ENCODE assay signal across 7 cellular contexts in the genomic region with DNA sequence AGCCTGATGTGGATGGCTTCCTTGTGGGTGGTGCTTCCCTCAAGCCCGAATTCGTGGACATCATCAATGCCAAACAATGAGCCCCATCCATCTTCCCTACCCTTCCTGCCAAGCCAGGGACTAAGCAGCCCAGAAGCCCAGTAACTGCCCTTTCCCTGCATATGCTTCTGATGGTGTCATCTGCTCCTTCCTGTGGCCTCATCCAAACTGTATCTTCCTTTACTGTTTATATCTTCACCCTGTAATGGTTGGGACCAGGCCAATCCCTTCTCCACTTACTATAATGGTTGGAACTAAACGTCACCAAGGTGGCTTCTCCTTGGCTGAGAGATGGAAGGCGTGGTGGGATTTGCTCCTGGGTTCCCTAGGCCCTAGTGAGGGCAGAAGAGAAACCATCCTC. TPM values are rescaled to one million over a fixed set of nuclear protein-coding genes. Genes with fewer than 3 reads are reported as not detected.
DNase-seq lines count a peak whose midpoint lies in the region; ATAC-seq, FAIRE-seq and TF ChIP-seq lines count a peak whose summit lies in the region.
"Not testable (repeated sequence)": the region's sequence is repeated elsewhere in the genome, so short reads cannot be mapped to it uniquely, and the experiment has no call there.
"Had no signal": no experiment of that assay in that cellular context is flagged by ENCODE, and none has a peak within 500 bp of the region (broad histone marks: within the 10 kb centered on the region; RNA-seq: fewer than 3 reads in every experiment).

No MANE protein-coding gene starts in this region.

- H3K14ac ChIP-seq in H9 (ENCODE audit: insufficient read depth, low read length); H1 (ENCODE audit: insufficient read length): not testable (repeated sequence)

- H3T11ph ChIP-seq in H9 (ENCODE audit: low read length) = not testable (repeated sequence)

- not testable (repeated sequence) for H3K4me3 ChIP-seq in A673 (ENCODE audit: low read depth, low read length, poor library complexity, severe bottlenecking); H1 (ENCODE audit: extremely low read depth in 1 of 4, insufficient read depth in 2 of 4, low read depth in 3 of 4, low read length in 4 of 4)

- H3K79me2 ChIP-seq in H9 (ENCODE audit: insufficient read depth, low read length) = not testable (repeated sequence)
- H3K79me2 ChIP-seq in H1 (ENCODE audit: control insufficient read depth in 1 of 2, insufficient read depth in 2 of 2, low read length in 2 of 2) = peaks cover 0 to 26% of the 10 kb centered on the region in 2 experiments; a peak in 2 of 4 replicates

- H3K36me3 Mint-ChIP-seq in H9 (ENCODE audit: insufficient read depth in 1 of 3, low read depth in 3 of 3) (peaks cover 31 to 51% (median 38%) of the 10 kb centered on the region in 3 experiments), T-cell (peaks cover 21% of the 10 kb centered on the region)
- H3K36me3 Mint-ChIP-seq in activated T-helper 2 cell treated with anti-CD3 and anti-CD28 coated beads, Interferon-gamma antibody, Interleukin-2, Interleukin-4, amounts not matched to agents 10 μg/mL and 5 μg/mL and 100 μg/mL, durations not matched to agents 14 hours and 24 hours and 36 hours (ENCODE audit: low read depth) = peaks cover 71% of the 10 kb centered on the region
- peaks cover 0 to 21% (median 0%) of the 10 kb centered on the region in 3 donors for H3K36me3 Mint-ChIP-seq in naive thymus-derived CD8-positive, alpha-beta T cell

- H3K36me3 ChIP-seq in A673 (ENCODE audit: insufficient read depth, low read length, poor library complexity, severe bottlenecking) (peaks cover 39% of the 10 kb centered on the region), H1 (ENCODE audit: control insufficient read depth in 2 of 4, insufficient read depth in 4 of 4, low read length in 3 of 4) (peaks cover 8 to 32% (median 13%) of the 10 kb centered on the region in 4 experiments)

- DNase-seq in A673 (ENCODE audit: low spot score); H9; T-cell; activated T-helper 2 cell treated with anti-CD3 and anti-CD28 coated beads, Interferon-gamma antibody, Interleukin-2, Interleukin-4, amounts not matched to agents 10 μg/mL and 5 μg/mL and 100 μg/mL, durations not matched to agents 14 hours and 24 hours and 36 hours (ENCODE audit: low spot score); H1 (ENCODE audit: low read depth in 1 of 2, low spot score in 2 of 2); naive thymus-derived CD8-positive, alpha-beta T cell: not testable (repeated sequence)

- not testable (repeated sequence) for H2AK5ac ChIP-seq in H9 (ENCODE audit: insufficient read length, low read length); H1 (ENCODE audit: low read depth, low read length)

- H2BK5ac ChIP-seq in H9 (ENCODE audit: insufficient read length, low read length) = not testable (repeated sequence)
- 0 out of 2 replicates have a peak overlapping the region, but pooled peaks have one; percentile 7 for H2BK5ac ChIP-seq in H1 (ENCODE audit: low read depth, low read length)

- not testable (repeated sequence) for H3K27me3 ChIP-seq in A673 (replicated peaks; ENCODE audit: insufficient read depth, low read depth, low read length, poor library complexity); H9 (ENCODE audit: insufficient read depth, low read length); H1 (replicated peaks in 1 of 4; ENCODE audit: control insufficient read depth in 3 of 4, extremely low read depth in 1 of 4, insufficient read depth in 3 of 4, low read length in 3 of 4)

- not testable (repeated sequence) for H3K27me3 Mint-ChIP-seq in H9 (ENCODE audit: low read depth); T-cell; activated T-helper 2 cell treated with anti-CD3 and anti-CD28 coated beads, Interferon-gamma antibody, Interleukin-2, Interleukin-4, amounts not matched to agents 10 μg/mL and 5 μg/mL and 100 μg/mL, durations not matched to agents 14 hours and 24 hours and 36 hours (ENCODE audit: low read depth); naive thymus-derived CD8-positive, alpha-beta T cell

- WGBS in H9 (ENCODE audit: extremely low coverage, insufficient read length, low lambda C conversion rate) = no CpG with 5 or more reads among the region's 4 CpGs
- WGBS in H1 (ENCODE audit: extremely low coverage in 1 of 2, insufficient coverage in 1 of 2, insufficient read length in 1 of 2, insufficient replicate concordance in 2 of 2, low coverage in 1 of 2, low lambda C conversion rate in 2 of 2, missing lambda C conversion rate in 1 of 2), 2 experiments = 88% methylated on average over 4 of the region's 4 CpGs; no CpG with 5 or more reads in 1 of the 2 experiments

- not testable (repeated sequence) for H2AFZ ChIP-seq in H9 (ENCODE audit: low read length); H1 (ENCODE audit: low read length)

- TF ChIP-seq POLR2A in H1 (IDR thresholded peaks at IDR 0.05; ENCODE audit: control extremely low read depth in 1 of 2, low read depth in 2 of 2, low read length in 2 of 2) = not testable (repeated sequence)

- H3K18ac ChIP-seq in H9 (ENCODE audit: insufficient read length, low read depth, low read length); H1 (ENCODE audit: extremely low read depth, low read length): not testable (repeated sequence)

- intact Hi-C loops in A673 (cut with micrococcal nuclease; ENCODE audit: unreplicated experiment) = loop anchor here (5.0 kb wide), 2 partner anchors 67 to 242 kb away; no protein-coding TSS in a partner anchor
- intact Hi-C loops in activated T-helper 2 cell treated with anti-CD3 and anti-CD28 coated beads, Interferon-gamma antibody, Interleukin-2, Interleukin-4, amounts not matched to agents 10 μg/mL and 5 μg/mL and 100 μg/mL, durations not matched to agents 14 hours and 24 hours and 36 hours (cut with micrococcal nuclease) = not testable (repeated sequence)

- not testable (repeated sequence) for H3K9ac ChIP-seq in H9 (ENCODE audit: extremely low read depth, insufficient read length, low read length); H1 (replicated peaks in 1 of 4; ENCODE audit: extremely low read depth in 1 of 4, low read depth in 3 of 4, low read length in 3 of 4)

- not testable (repeated sequence) for H4K91ac ChIP-seq in H9 (ENCODE audit: insufficient read length, low read depth, low read length); H1 (replicated peaks; ENCODE audit: insufficient read length, low read length)

- H3K4me2 ChIP-seq in H9 (ENCODE audit: insufficient read depth, insufficient read length, low read length); H1 (ENCODE audit: insufficient read depth in 1 of 2, low read depth in 2 of 2, low read length in 2 of 2): not testable (repeated sequence)

- H3K23ac ChIP-seq in H9 (ENCODE audit: insufficient read length, low read depth, low read length); H1 (ENCODE audit: insufficient read length): not testable (repeated sequence)

- not testable (repeated sequence) for H3K56ac ChIP-seq in H9 (ENCODE audit: insufficient read length, low read depth, low read length); H1 (replicated peaks; ENCODE audit: insufficient read length, low read depth, low read length)

- not testable (repeated sequence) for H2BK12ac ChIP-seq in H9 (ENCODE audit: insufficient read length, low read depth, low read length); H1 (ENCODE audit: low read depth, low read length)

- TF ChIP-seq RAD21 in H1 (IDR thresholded peaks at IDR 0.05 in 1 of 2, conservative IDR thresholded peaks at IDR 0.05 in 1 of 2; ENCODE audit: low read depth in 2 of 2, low read length in 2 of 2) = not testable (repeated sequence)

- TF ChIP-seq CTCF in A673 (conservative IDR thresholded peaks at IDR 0.05; ENCODE audit: low read depth, low read length); H9 (conservative IDR thresholded peaks at IDR 0.05); H1 (IDR thresholded peaks at IDR 0.05; ENCODE audit: control extremely low read depth in 1 of 3, insufficient read depth in 1 of 3, low read depth in 1 of 3, low read length in 3 of 3): not testable (repeated sequence)

- H3K23me2 ChIP-seq in H9 (ENCODE audit: insufficient read length, low read depth, low read length, poor library complexity, severe bottlenecking) = peaks cover 16% of the 10 kb centered on the region
- H3K23me2 ChIP-seq in H1 (ENCODE audit: low read depth, low read length) = peaks cover 21% of the 10 kb centered on the region

- not testable (repeated sequence) for H3K9me3 Mint-ChIP-seq in H9; T-cell; activated T-helper 2 cell treated with anti-CD3 and anti-CD28 coated beads, Interferon-gamma antibody, Interleukin-2, Interleukin-4, amounts not matched to agents 10 μg/mL and 5 μg/mL and 100 μg/mL, durations not matched to agents 14 hours and 24 hours and 36 hours; naive thymus-derived CD8-positive, alpha-beta T cell

- FAIRE-seq in H1 (lab: Jason Lieb, UNC) = not testable (repeated sequence)

- TF ChIP-seq EP300 in H1 (IDR thresholded peaks at IDR 0.05; ENCODE audit: borderline replicate concordance in 1 of 2, low read depth in 2 of 2, low read length in 2 of 2) = not testable (repeated sequence)

- H2BK15ac ChIP-seq in H9 (ENCODE audit: low read depth, low read length); H1 (ENCODE audit: low read length): not testable (repeated sequence)

- CTCF ChIA-PET in A673 (lab: Charles Lee) (interaction anchor here (1.3 kb wide), 1 partner anchor 18 kb away, joined by 6 read pairs; a partner anchor contains a TSS), T-cell (lab: Charles Lee) (interaction anchor here (0.8 to 4.7 kb wide), 7 partner anchors 21 to 243 kb away, joined by 3 to 23 read pairs (median 5); a partner anchor contains a TSS), H1 (lab: Charles Lee; ENCODE audit: partially characterized antibody) (interaction anchor here (1.2 to 10.4 kb wide), 14 partner anchors 10 to 140 kb away, joined by 3 to 216 read pairs (median 18); a partner anchor contains a TSS)

- peak overlapping the region in 2 of 3 experiments; percentile 79 to 81; a peak in 3 of 7 replicates for H3K27ac Mint-ChIP-seq in H9
- H3K27ac Mint-ChIP-seq in T-cell = peak overlapping the region; percentile 66 to 89
- H3K27ac Mint-ChIP-seq in activated T-helper 2 cell treated with anti-CD3 and anti-CD28 coated beads, Interferon-gamma antibody, Interleukin-2, Interleukin-4, amounts not matched to agents 10 μg/mL and 5 μg/mL and 100 μg/mL, durations not matched to agents 14 hours and 24 hours and 36 hours = peak overlapping the region; percentile 60
- H3K27ac Mint-ChIP-seq in naive thymus-derived CD8-positive, alpha-beta T cell = peak overlapping the region in 5 of 10 donors; percentile 17 to 74 (median 63)

- peaks cover 34% of the 10 kb centered on the region for H3K4me1 ChIP-seq in A673 (ENCODE audit: insufficient read depth, low read length, poor library complexity, severe bottlenecking)
- not testable (repeated sequence) for H3K4me1 ChIP-seq in H9 (ENCODE audit: insufficient read depth, low read length)
- peaks cover 7 to 50% (median 25%) of the 10 kb centered on the region in 4 experiments for H3K4me1 ChIP-seq in H1 (replicated peaks in 1 of 4; ENCODE audit: control insufficient read depth in 3 of 4, insufficient read depth in 4 of 4, low read length in 3 of 4)

- POLR2A ChIA-PET in A673 (lab: Charles Lee; ENCODE audit: low non-redundant PET) = interaction anchor here (0.6 to 0.7 kb wide), 2 partner anchors 66 to 67 kb away, joined by 4 read pairs; no protein-coding TSS in a partner anchor
- POLR2A ChIA-PET in T-cell (lab: Charles Lee) = interaction anchor here (0.6 to 0.7 kb wide), 3 partner anchors 44 to 719 kb away, joined by 3 to 4 read pairs (median 4); a partner anchor contains a TSS
- POLR2A ChIA-PET in H1 (lab: Charles Lee; ENCODE audit: partially characterized antibody) = interaction anchor here (0.6 to 18.9 kb wide), 15 partner anchors 9 to 335 kb away, joined by 3 to 588 read pairs (median 50); a partner anchor contains a TSS
- POLR2A ChIA-PET in naive thymus-derived CD8-positive, alpha-beta T cell (lab: Charles Lee) = interaction anchor here (0.7 to 4.8 kb wide), 9 partner anchors 11 to 90 kb away, joined by 3 to 74 read pairs (median 5); a partner anchor contains a TSS

- H3K79me1 ChIP-seq in H9 (ENCODE audit: insufficient read depth, low read depth, low read length, poor library complexity, severe bottlenecking); H1 (ENCODE audit: low read depth, low read length): not testable (repeated sequence)

- not testable (repeated sequence) for H4K20me1 ChIP-seq in H9 (ENCODE audit: control insufficient read depth, insufficient read depth, insufficient read length)
- peaks cover 25 to 30% of the 10 kb centered on the region in 2 experiments for H4K20me1 ChIP-seq in H1 (replicated peaks in 1 of 2; ENCODE audit: control insufficient read depth in 1 of 2, insufficient read depth in 2 of 2, low read length in 2 of 2)

- H2BK20ac ChIP-seq in H9 (ENCODE audit: low read depth, low read length, poor library complexity, severe bottlenecking); H1 (ENCODE audit: low read length): not testable (repeated sequence)

- H3K27ac ChIP-seq in A673 (ENCODE audit: low read depth, low read length, poor library complexity, severe bottlenecking); H9 (ENCODE audit: insufficient read length, low read depth, low read length); H1 (ENCODE audit: low read depth, low read length): not testable (repeated sequence)

- not testable (repeated sequence) for H2BK120ac ChIP-seq in H9 (ENCODE audit: low read depth, low read length, poor library complexity, severe bottlenecking); H1 (replicated peaks; ENCODE audit: low read depth, low read length)

- H3K4me1 Mint-ChIP-seq in H9 (peaks cover 53 to 63% of the 10 kb centered on the region in 2 experiments), T-cell (peaks cover 54 to 60% (median 57%) of the 10 kb centered on the region in 3 donors)
- peaks cover 55% of the 10 kb centered on the region for H3K4me1 Mint-ChIP-seq in activated T-helper 2 cell treated with anti-CD3 and anti-CD28 coated beads, Interferon-gamma antibody, Interleukin-2, Interleukin-4, amounts not matched to agents 10 μg/mL and 5 μg/mL and 100 μg/mL, durations not matched to agents 14 hours and 24 hours and 36 hours (ENCODE audit: low read depth)
- peaks cover 37 to 68% (median 60%) of the 10 kb centered on the region in 4 donors for H3K4me1 Mint-ChIP-seq in naive thymus-derived CD8-positive, alpha-beta T cell

- H3K4me3 Mint-ChIP-seq in H9 (peak overlapping the region; percentile 24 to 25; a peak in 4 of 5 replicates), T-cell (peak overlapping the region in 1 of 3 donors; percentile 93)
- H3K4me3 Mint-ChIP-seq in activated T-helper 2 cell treated with anti-CD3 and anti-CD28 coated beads, Interferon-gamma antibody, Interleukin-2, Interleukin-4, amounts not matched to agents 10 μg/mL and 5 μg/mL and 100 μg/mL, durations not matched to agents 14 hours and 24 hours and 36 hours (ENCODE audit: low read depth) = peak overlapping the region; percentile 92
- peak overlapping the region in 8 of 10 donors; percentile 28 to 72 (median 48) for H3K4me3 Mint-ChIP-seq in naive thymus-derived CD8-positive, alpha-beta T cell

- H3K4ac ChIP-seq in H9 (ENCODE audit: low read depth, low read length); H1 (replicated peaks; ENCODE audit: insufficient read length, low read depth, low read length): not testable (repeated sequence)

- H4K8ac ChIP-seq in H9 (replicated peaks; ENCODE audit: insufficient read length, low read depth, low read length); H1 (ENCODE audit: extremely low read depth, insufficient read depth, low read length): not testable (repeated sequence)

- H3K9me3 ChIP-seq in A673 (ENCODE audit: low read depth, low read length, poor library complexity, severe bottlenecking); H9 (ENCODE audit: control insufficient read depth, low read depth, low read length); H1 (ENCODE audit: insufficient read depth in 2 of 2, low read depth in 1 of 2, low read length in 1 of 2): not testable (repeated sequence)

- H4K5ac ChIP-seq in H9 (ENCODE audit: insufficient read length, low read depth, low read length); H1 (ENCODE audit: insufficient read length, low read depth, low read length): not testable (repeated sequence)

- BruUV-seq in A673 (replicated peaks; lab: Mats Ljungman, UMichigan) = TSS peak; percentile 75

- ATAC-seq in T-cell (replicated peaks in 1 of 4); naive thymus-derived CD8-positive, alpha-beta T cell: not testable (repeated sequence)

RNA-seq across cellular contexts. Expression of a gene that starts 2.8 kb away (rescaled TPM):
- total RNA-seq in A673 (2021) = 8.1 and 10.8 TPM in 2 replicates
- total RNA-seq in H9 (2021) = 13.7 and 16.3 TPM in 2 replicates
- 10 to 100 TPM in 3 of 5 donors, 1 to 10 TPM in 2; 6.2 to 25.9 (median 21.8) TPM for total RNA-seq in T-cell
- 3.7 and 4.1 TPM in 2 replicates for total RNA-seq in activated T-helper 2 cell treated with anti-CD3 and anti-CD28 coated beads, Interferon-gamma antibody, Interleukin-2, Interleukin-4, amounts not matched to agents 10 μg/mL and 5 μg/mL and 100 μg/mL, durations not matched to agents 14 hours and 24 hours and 36 hours
- 13.0 and 13.9 TPM in 2 replicates for total RNA-seq in H1 (2021; fragmentation: NEBNext Ultra II Directional; extraction: Animal tissue kit (Norgen Biotek cat#: 25700))
- 23.2 and 31.6 TPM in 2 replicates for polyA plus RNA-seq in H1 (2011; rRNA removed)
- 24.2 TPM for polyA plus RNA-seq in H1 (2011; cell fraction: cytosol; rRNA removed)
- 22.2 TPM for polyA plus RNA-seq in H1 (2011; cell fraction: nucleus; rRNA removed)
- 9.9 to 18.8 TPM (median 17.2 TPM) in 4 replicates for polyA plus RNA-seq in H1 (2012, experiment 1 of 2)
- 15.5 TPM for polyA plus RNA-seq in H1 (2012, experiment 2 of 2)
- polyA plus RNA-seq in H1 (2013, experiment 1 of 2) = 7.8 TPM
- polyA plus RNA-seq in H1 (2013, experiment 2 of 2) = 7.7 TPM
- polyA minus RNA-seq in H1 (2011; rRNA and poly(A)+ RNA removed) = 4.0 and 5.7 TPM in 2 replicates
- polyA minus RNA-seq in H1 (2011; cell fraction: cytosol; rRNA and poly(A)+ RNA removed) = 7.4 TPM
- polyA minus RNA-seq in H1 (2011; cell fraction: nucleus; rRNA and poly(A)+ RNA removed) = 9.1 TPM
- 10 to 100 TPM; 22.0 to 23.3 TPM for total RNA-seq in naive thymus-derived CD8-positive, alpha-beta T cell
- 10 to 100 TPM; 10.1 to 10.6 (median 10.2) TPM for polyA plus RNA-seq in naive thymus-derived CD8-positive, alpha-beta T cell

RNA-seq across cellular contexts. Expression of a gene that starts 3.0 kb away (rescaled TPM):
- total RNA-seq in A673 (2021) = 1,240 and 1,277 TPM in 2 replicates
- 1,177 and 1,211 TPM in 2 replicates for total RNA-seq in H9 (2021)
- total RNA-seq in T-cell = 100 to 1,000 TPM; 132 to 208 (median 189) TPM
- total RNA-seq in activated T-helper 2 cell treated with anti-CD3 and anti-CD28 coated beads, Interferon-gamma antibody, Interleukin-2, Interleukin-4, amounts not matched to agents 10 μg/mL and 5 μg/mL and 100 μg/mL, durations not matched to agents 14 hours and 24 hours and 36 hours = 1,708 and 1,711 TPM in 2 replicates
- 902 and 910 TPM in 2 replicates for total RNA-seq in H1 (2021; fragmentation: NEBNext Ultra II Directional; extraction: Animal tissue kit (Norgen Biotek cat#: 25700))
- 2,591 and 3,018 TPM in 2 replicates for polyA plus RNA-seq in H1 (2011; rRNA removed)
- 1,965 TPM for polyA plus RNA-seq in H1 (2011; cell fraction: cytosol; rRNA removed)
- 2,364 TPM for polyA plus RNA-seq in H1 (2011; cell fraction: nucleus; rRNA removed)
- polyA plus RNA-seq in H1 (2012, experiment 1 of 2) = 941 to 1,281 TPM (median 1,168 TPM) in 4 replicates
- polyA plus RNA-seq in H1 (2012, experiment 2 of 2) = 1,637 TPM
- 844 TPM for polyA plus RNA-seq in H1 (2013, experiment 1 of 2)
- 780 TPM for polyA plus RNA-seq in H1 (2013, experiment 2 of 2)
- polyA minus RNA-seq in H1 (2011; rRNA and poly(A)+ RNA removed) = 2,114 and 2,462 TPM in 2 replicates
- polyA minus RNA-seq in H1 (2011; cell fraction: cytosol; rRNA and poly(A)+ RNA removed) = 467 TPM
- 555 TPM for polyA minus RNA-seq in H1 (2011; cell fraction: nucleus; rRNA and poly(A)+ RNA removed)
- 100 to 1,000 TPM; 159 to 163 TPM for total RNA-seq in naive thymus-derived CD8-positive, alpha-beta T cell
- 100 to 1,000 TPM; 372 to 497 (median 479) TPM for polyA plus RNA-seq in naive thymus-derived CD8-positive, alpha-beta T cell

RNA-seq across cellular contexts. Expression of a gene that starts 18.4 kb away (rescaled TPM):
- total RNA-seq in A673 (2021) = 209 and 224 TPM in 2 replicates
- total RNA-seq in H9 (2021) = 143 and 144 TPM in 2 replicates
- 10 to 100 TPM; 64.2 to 95.8 (median 85.8) TPM for total RNA-seq in T-cell
- 133 and 134 TPM in 2 replicates for total RNA-seq in activated T-helper 2 cell treated with anti-CD3 and anti-CD28 coated beads, Interferon-gamma antibody, Interleukin-2, Interleukin-4, amounts not matched to agents 10 μg/mL and 5 μg/mL and 100 μg/mL, durations not matched to agents 14 hours and 24 hours and 36 hours
- 148 and 159 TPM in 2 replicates for total RNA-seq in H1 (2021; fragmentation: NEBNext Ultra II Directional; extraction: Animal tissue kit (Norgen Biotek cat#: 25700))
- polyA plus RNA-seq in H1 (2011; rRNA removed) = 66.5 and 83.9 TPM in 2 replicates
- polyA plus RNA-seq in H1 (2011; cell fraction: cytosol; rRNA removed) = 90.3 TPM
- polyA plus RNA-seq in H1 (2011; cell fraction: nucleus; rRNA removed) = 161 TPM
- 75.8 to 102 TPM (median 96.4 TPM) in 4 replicates for polyA plus RNA-seq in H1 (2012, experiment 1 of 2)
- polyA plus RNA-seq in H1 (2012, experiment 2 of 2) = 103 TPM
- polyA plus RNA-seq in H1 (2013, experiment 1 of 2) = 86.0 TPM
- 70.7 TPM for polyA plus RNA-seq in H1 (2013, experiment 2 of 2)
- 132 and 136 TPM in 2 replicates for polyA minus RNA-seq in H1 (2011; rRNA and poly(A)+ RNA removed)
- polyA minus RNA-seq in H1 (2011; cell fraction: cytosol; rRNA and poly(A)+ RNA removed) = 57.0 TPM
- polyA minus RNA-seq in H1 (2011; cell fraction: nucleus; rRNA and poly(A)+ RNA removed) = 43.7 TPM
- total RNA-seq in naive thymus-derived CD8-positive, alpha-beta T cell = 10 to 100 TPM; 72.7 to 78.9 TPM
- polyA plus RNA-seq in naive thymus-derived CD8-positive, alpha-beta T cell = 10 to 100 TPM; 55.3 to 69.2 (median 56.7) TPM

RNA-seq across cellular contexts. Expression of a gene that starts 19.2 kb away (rescaled TPM):
- 98.0 and 107 TPM in 2 replicates for total RNA-seq in A673 (2021)
- total RNA-seq in H9 (2021) = 45.1 and 48.6 TPM in 2 replicates
- 1 to 10 TPM; 1.1 to 2.7 (median 2.0) TPM for total RNA-seq in T-cell
- 41.6 and 42.1 TPM in 2 replicates for total RNA-seq in activated T-helper 2 cell treated with anti-CD3 and anti-CD28 coated beads, Interferon-gamma antibody, Interleukin-2, Interleukin-4, amounts not matched to agents 10 μg/mL and 5 μg/mL and 100 μg/mL, durations not matched to agents 14 hours and 24 hours and 36 hours
- total RNA-seq in H1 (2021; fragmentation: NEBNext Ultra II Directional; extraction: Animal tissue kit (Norgen Biotek cat#: 25700)) = 47.4 and 47.7 TPM in 2 replicates
- polyA plus RNA-seq in H1 (2011; rRNA removed) = 71.2 and 77.0 TPM in 2 replicates
- polyA plus RNA-seq in H1 (2011; cell fraction: cytosol; rRNA removed) = 75.6 TPM
- 85.8 TPM for polyA plus RNA-seq in H1 (2011; cell fraction: nucleus; rRNA removed)
- polyA plus RNA-seq in H1 (2012, experiment 1 of 2) = 46.7 to 59.8 TPM (median 55.0 TPM) in 4 replicates
- polyA plus RNA-seq in H1 (2012, experiment 2 of 2) = 40.3 TPM
- 51.4 TPM for polyA plus RNA-seq in H1 (2013, experiment 1 of 2)
- polyA plus RNA-seq in H1 (2013, experiment 2 of 2) = 48.1 TPM
- polyA minus RNA-seq in H1 (2011; rRNA and poly(A)+ RNA removed) = 21.4 and 28.2 TPM in 2 replicates
- 27.6 TPM for polyA minus RNA-seq in H1 (2011; cell fraction: cytosol; rRNA and poly(A)+ RNA removed)
- polyA minus RNA-seq in H1 (2011; cell fraction: nucleus; rRNA and poly(A)+ RNA removed) = 55.8 TPM
- 1 to 10 TPM; 2.6 to 2.7 TPM for total RNA-seq in naive thymus-derived CD8-positive, alpha-beta T cell
- 1 to 10 TPM in 1 of 3 donors, under 1 TPM in 1, not detected in 1; 0.50 to 1.4 TPM for polyA plus RNA-seq in naive thymus-derived CD8-positive, alpha-beta T cell

RNA-seq across cellular contexts. Expression of a gene that starts 29.6 kb away (rescaled TPM):
- total RNA-seq in A673 (2021) (20.7 and 21.8 TPM in 2 replicates), H9 (2021) (17.3 and 20.0 TPM in 2 replicates), T-cell (1 to 10 TPM in 4 of 5 donors, under 1 TPM in 1; 0.85 to 4.3 (median 3.4) TPM)
- 1.2 and 1.3 TPM in 2 replicates for total RNA-seq in activated T-helper 2 cell treated with anti-CD3 and anti-CD28 coated beads, Interferon-gamma antibody, Interleukin-2, Interleukin-4, amounts not matched to agents 10 μg/mL and 5 μg/mL and 100 μg/mL, durations not matched to agents 14 hours and 24 hours and 36 hours
- 9.0 and 9.9 TPM in 2 replicates for total RNA-seq in H1 (2021; fragmentation: NEBNext Ultra II Directional; extraction: Animal tissue kit (Norgen Biotek cat#: 25700))
- polyA plus RNA-seq in H1 (2011; rRNA removed) = 9.9 and 13.9 TPM in 2 replicates
- polyA plus RNA-seq in H1 (2011; cell fraction: cytosol; rRNA removed) = 12.7 TPM
- 82.1 TPM for polyA plus RNA-seq in H1 (2011; cell fraction: nucleus; rRNA removed)
- polyA plus RNA-seq in H1 (2012, experiment 1 of 2) = 10.9 to 15.6 TPM (median 13.3 TPM) in 4 replicates
- polyA plus RNA-seq in H1 (2012, experiment 2 of 2) = 7.5 TPM
- 5.5 TPM for polyA plus RNA-seq in H1 (2013, experiment 1 of 2)
- polyA plus RNA-seq in H1 (2013, experiment 2 of 2) = 4.9 TPM
- 5.6 and 5.7 TPM in 2 replicates for polyA minus RNA-seq in H1 (2011; rRNA and poly(A)+ RNA removed)
- polyA minus RNA-seq in H1 (2011; cell fraction: cytosol; rRNA and poly(A)+ RNA removed) = 6.0 TPM
- 17.2 TPM for polyA minus RNA-seq in H1 (2011; cell fraction: nucleus; rRNA and poly(A)+ RNA removed)
- total RNA-seq in naive thymus-derived CD8-positive, alpha-beta T cell = 1 to 10 TPM; 3.8 to 5.6 TPM
- polyA plus RNA-seq in naive thymus-derived CD8-positive, alpha-beta T cell = not detected
- total RNA-seq: PC-9 had no signal
